Comparison of ENCODE assay signal across 8 cellular contexts in genomic region chr2:201126308-201127127, GRCh38. TPM values are rescaled to one million over a fixed set of nuclear protein-coding genes. Genes with fewer than 3 reads are reported as not detected.
DNase-seq lines count a peak whose midpoint lies in the region; ATAC-seq, FAIRE-seq and TF ChIP-seq lines count a peak whose summit lies in the region.

No MANE protein-coding gene starts in this region.

- H3K4me1 Mint-ChIP-seq in activated naive CD8-positive, alpha-beta T cell (ENCODE audit: low read depth) = peaks cover 85% of the 10 kb centered on the region

- peak overlapping the region in 2 of 4 donors; percentile 4 to 17 for H3K4me3 ChIP-seq in tibial nerve

- peak; percentile 75 for FAIRE-seq in GM12892 (lab: Jason Lieb, UNC)
- FAIRE-seq in frontal cortex (lab: Jason Lieb, UNC) = no peak

- ATAC-seq in HG02798 (IDR thresholded peaks at IDR 0.05; ENCODE audit: poor library complexity, unreplicated experiment) = peak; percentile 25

- peaks cover 0 to 100% (median 92%) of the 10 kb centered on the region in 4 donors for H3K4me1 ChIP-seq in tibial nerve

- H3K36me3 ChIP-seq in tibial nerve = no peaks in the 10 kb centered on the region

- H3K27ac ChIP-seq in layer of hippocampus (ENCODE audit: low read depth, low read length) = peak overlapping the region; percentile 77
- H3K27ac ChIP-seq in tibial nerve = peak overlapping the region; percentile 61 to 100 (median 92)

- peak overlapping the region; percentile 94 for H3K27ac Mint-ChIP-seq in activated naive CD8-positive, alpha-beta T cell

- TF ChIP-seq POLR2A in GM12892 (IDR thresholded peaks at IDR 0.05; ENCODE audit: low read depth, low read length) (no peak), tibial nerve (IDR thresholded peaks at IDR 0.05) (no peak)

- H3K36me3 Mint-ChIP-seq in activated naive CD8-positive, alpha-beta T cell = peaks cover 21% of the 10 kb centered on the region

- peak; percentile 78 to 86 for TF ChIP-seq EP300 in tibial nerve (IDR thresholded peaks at IDR 0.05)

- no peak for DNase-seq in GM12892 (ENCODE audit: insufficient read length)
- no peak for DNase-seq in tibial nerve (ENCODE audit: low spot score in 2 of 2)
- no peak for DNase-seq in frontal cortex (ENCODE audit: low spot score in 2 of 2)
- DNase-seq in NCI-H1930 (lab: John Stamatoyannopoulos, UW) = no peak
- DNase-seq in HuH-7.5 (ENCODE audit: low spot score) = no peak

- TF ChIP-seq CTCF in tibial nerve (IDR thresholded peaks at IDR 0.05) = no peak

- H3K9me3 Mint-ChIP-seq in activated naive CD8-positive, alpha-beta T cell (ENCODE audit: low read depth) = no peaks in the 10 kb centered on the region

- peak overlapping the region; percentile 92 for H3K4me3 Mint-ChIP-seq in activated naive CD8-positive, alpha-beta T cell

- H3K27me3 Mint-ChIP-seq in activated naive CD8-positive, alpha-beta T cell = no peaks in the 10 kb centered on the region

- H3K27me3 ChIP-seq in layer of hippocampus (ENCODE audit: control insufficient read depth, insufficient read depth, low read length) (no peaks in the 10 kb centered on the region), tibial nerve (no peaks in the 10 kb centered on the region)

- WGBS in tibial nerve, 2 donors = 36 to 45% methylated on average over 9 of the region's 9 CpGs

- no peaks in the 10 kb centered on the region for H3K9me3 ChIP-seq in tibial nerve

RNA-seq across cellular contexts. Expression of gene CFLAR, which starts 10.6 kb away (rescaled TPM):
- polyA plus RNA-seq in GM12892 (2012; ENCODE audit: missing spikeins) = 246 TPM
- 100 to 1,000 TPM; 158 to 284 (median 220) TPM for total RNA-seq in tibial nerve
- 26.1 TPM for total RNA-seq in frontal cortex

RNA-seq across cellular contexts. Expression of gene NDUFB3, which starts 54.7 kb away (rescaled TPM):
- polyA plus RNA-seq in GM12892 (2012; ENCODE audit: missing spikeins) = 250 TPM
- 10 to 100 TPM; 30.8 to 55.7 (median 52.1) TPM for total RNA-seq in tibial nerve
- 39.1 TPM for total RNA-seq in frontal cortex

RNA-seq across cellular contexts. Expression of gene HYCC2, which starts 55.0 kb away (rescaled TPM):
- polyA plus RNA-seq in GM12892 (2012; ENCODE audit: missing spikeins) = 5.1 TPM
- total RNA-seq in tibial nerve (10 to 100 TPM; 17.3 to 27.9 (median 18.6) TPM), frontal cortex (55.0 TPM)

RNA-seq across cellular contexts. Expression of gene CASP10, which starts 56.4 kb away (rescaled TPM):
- 7.7 TPM for polyA plus RNA-seq in GM12892 (2012; ENCODE audit: missing spikeins)
- total RNA-seq in tibial nerve (10 to 100 TPM in 2 of 4 donors, 1 to 10 TPM in 2; 6.1 to 21.4 (median 11.2) TPM), frontal cortex (2.4 TPM)
